In genomic region chr5:150081541-150082283, GRCh38 we compare ENCODE assay signal across 9 cellular contexts. TPM values are rescaled to one million over a fixed set of nuclear protein-coding genes. Genes with fewer than 3 reads are reported as not detected.
DNase-seq lines count a peak whose midpoint lies in the region; ATAC-seq lines count a peak whose summit lies in the region.
"Had no signal": no experiment of that assay in that cellular context is flagged by ENCODE, and none has a peak within 500 bp of the region (broad histone marks: within the 10 kb centered on the region; RNA-seq: fewer than 3 reads in every experiment).

No MANE protein-coding gene starts in this region.

- no peak overlapping the region for H3K27ac Mint-ChIP-seq in central memory CD8-positive, alpha-beta T cell (ENCODE audit: low read depth)
- peak overlapping the region in 1 of 10 donors; percentile 47 for H3K27ac Mint-ChIP-seq in naive thymus-derived CD8-positive, alpha-beta T cell
- H3K27ac Mint-ChIP-seq: T-helper 1 cell treated with Interleukin-12 subunit alpha and Interleukin-12 subunit beta and Interleukin-4 antibody, amounts not matched to agents 30 μg/mL and 1 μg/mL, for 36 hours had no signal

- ATAC-seq in GM19455 (IDR thresholded peaks at IDR 0.05; ENCODE audit: unreplicated experiment) (peak; percentile 83), HG03460 (IDR thresholded peaks at IDR 0.05; ENCODE audit: unreplicated experiment) (peak; percentile 75)
- peak; percentile 56 for ATAC-seq in central memory CD8-positive, alpha-beta T cell (replicated peaks; ENCODE audit: extremely low read depth, poor library complexity, severe bottlenecking)
- ATAC-seq in naive thymus-derived CD8-positive, alpha-beta T cell, result peak; percentile 35 to 56

- H3K4me3 Mint-ChIP-seq in central memory CD8-positive, alpha-beta T cell, result no peak overlapping the region
- H3K4me3 Mint-ChIP-seq in naive thymus-derived CD8-positive, alpha-beta T cell, result peak overlapping the region in 2 of 10 donors; percentile 26 to 28
- H3K4me3 Mint-ChIP-seq: T-helper 1 cell treated with Interleukin-12 subunit alpha and Interleukin-12 subunit beta and Interleukin-4 antibody, amounts not matched to agents 30 μg/mL and 1 μg/mL, for 36 hours had no signal

- POLR2A ChIA-PET in naive thymus-derived CD8-positive, alpha-beta T cell (lab: Charles Lee), result no interaction called here

- peaks cover 63% of the 10 kb centered on the region for H3K27me3 Mint-ChIP-seq in central memory CD8-positive, alpha-beta T cell
- peaks cover 10 to 39% (median 28%) of the 10 kb centered on the region in 5 donors for H3K27me3 Mint-ChIP-seq in naive thymus-derived CD8-positive, alpha-beta T cell

- DNase-seq in 8988T (peak; percentile 5), mesenteric fat pad (ENCODE audit: low spot score) (no peak), NCI-H1105 treated with DMSO at 0.1 percent for 48 hours (lab: John Stamatoyannopoulos, UW) (no peak)
- DNase-seq in central memory CD8-positive, alpha-beta T cell (ENCODE audit: low spot score in 2 of 2), result no peak
- peak in 2 of 10 donors; percentile 18 to 25 for DNase-seq in naive thymus-derived CD8-positive, alpha-beta T cell
- DNase-seq in central memory CD4-positive, alpha-beta T cell, result no peak

- no peaks in the 10 kb centered on the region for H3K9me3 Mint-ChIP-seq in central memory CD8-positive, alpha-beta T cell
- H3K9me3 Mint-ChIP-seq in naive thymus-derived CD8-positive, alpha-beta T cell, result no peaks in the 10 kb centered on the region
- H3K9me3 Mint-ChIP-seq: T-helper 1 cell treated with Interleukin-12 subunit alpha and Interleukin-12 subunit beta and Interleukin-4 antibody, amounts not matched to agents 30 μg/mL and 1 μg/mL, for 36 hours had no signal

- H3K4me1 Mint-ChIP-seq in central memory CD8-positive, alpha-beta T cell, result no peaks in the 10 kb centered on the region
- peaks cover 3 to 24% (median 13%) of the 10 kb centered on the region in 4 donors for H3K4me1 Mint-ChIP-seq in naive thymus-derived CD8-positive, alpha-beta T cell

- H3K36me3 Mint-ChIP-seq in central memory CD8-positive, alpha-beta T cell (ENCODE audit: insufficient read depth), result peaks cover 1% of the 10 kb centered on the region
- H3K36me3 Mint-ChIP-seq in naive thymus-derived CD8-positive, alpha-beta T cell, result no peaks in the 10 kb centered on the region

RNA-seq across cellular contexts. Expression of gene CSF1R, which starts 4.6 kb away (rescaled TPM):
- 1 to 10 TPM; 1.0 to 1.5 TPM for total RNA-seq in naive thymus-derived CD8-positive, alpha-beta T cell
- under 1 TPM; 0.07 to 0.82 (median 0.55) TPM for polyA plus RNA-seq in naive thymus-derived CD8-positive, alpha-beta T cell
- 58.6 TPM for total RNA-seq in mesenteric fat pad

Comparison
In these comparisons a context has a peak if more than half of its experiments do, and no peak if none do; other contexts are left out.
1. RNA of gene CSF1R, which starts 4.6 kb away (total RNA-seq): 58.6 TPM in mesenteric fat pad (single experiment); 1.0 to 1.5 TPM in naive thymus-derived CD8-positive, alpha-beta T cell; every median in the first group is over 10 times any median in the second.
2. Peak in every context shown above with its lines, with median percentiles within 50 percentile points of each other: ATAC-seq.